Comparison of ENCODE assay signal across 11 cellular contexts in the genomic region with DNA sequence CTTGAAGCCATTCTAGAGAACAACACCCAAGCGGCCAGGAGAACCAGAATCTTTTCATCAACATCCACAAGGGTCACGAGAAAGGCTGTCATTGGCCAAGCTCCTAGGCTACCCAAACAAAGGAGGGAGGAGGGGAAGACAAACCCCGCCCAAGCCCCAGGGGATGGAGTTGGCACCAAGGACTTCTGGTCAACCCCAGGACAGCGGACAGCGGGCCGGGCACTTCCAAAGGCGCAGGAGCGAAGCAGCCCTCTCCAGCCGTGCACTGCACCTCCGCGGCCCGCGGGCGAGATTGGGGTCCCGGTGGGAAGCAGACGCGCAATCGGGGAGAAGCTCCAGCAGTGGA. TPM values are rescaled to one million over a fixed set of nuclear protein-coding genes. Genes with fewer than 3 reads are reported as not detected.
A peak's percentile ranks its signal among the peaks of the same experiment; 100 is the strongest.
DNase-seq lines count a peak whose midpoint lies in the region; ATAC-seq, FAIRE-seq and TF ChIP-seq lines count a peak whose summit lies in the region.
"Had no signal": no experiment of that assay in that cellular context is flagged by ENCODE, and none has a peak within 500 bp of the region (broad histone marks: within the 10 kb centered on the region; RNA-seq: fewer than 3 reads in every experiment).

A gene (plus strand): TSS at position 192 of the 346 bp plus-strand sequence. CDS start 395 bp downstream, outside the sequence.

- TF ChIP-seq CTCF in mesothelial cell of epicardium (IDR thresholded peaks at IDR 0.05; ENCODE audit: unreplicated experiment) (no peak), transverse colon (IDR thresholded peaks at IDR 0.05) (no peak)

- H3K27me3 Mint-ChIP-seq in activated CD4-positive, alpha-beta T cell treated with anti-CD3 and anti-CD28 coated beads, Interleukin-2, amount 10 ng/mL, durations not matched to agents 24 days and 14 days, result peaks cover 66% of the 10 kb centered on the region
- peaks cover 90% of the 10 kb centered on the region for H3K27me3 Mint-ChIP-seq in mesothelial cell of epicardium (ENCODE audit: low read depth)

- H3K36me3 Mint-ChIP-seq in activated CD4-positive, alpha-beta T cell treated with anti-CD3 and anti-CD28 coated beads, Interleukin-2, amount 10 ng/mL, durations not matched to agents 24 days and 14 days (ENCODE audit: low read depth), result no peaks in the 10 kb centered on the region
- H3K36me3 Mint-ChIP-seq in mesothelial cell of epicardium, result no peaks in the 10 kb centered on the region

- no peaks in the 10 kb centered on the region for H3K9me3 ChIP-seq in effector memory CD4-positive, alpha-beta T cell (ENCODE audit: control insufficient read depth, low read length)
- no peaks in the 10 kb centered on the region for H3K9me3 ChIP-seq in transverse colon

- no peak for TF ChIP-seq EP300 in transverse colon (IDR thresholded peaks at IDR 0.05; ENCODE audit: low read depth)

- no peak for FAIRE-seq in H54 (lab: Jason Lieb, UNC)
- FAIRE-seq in frontal cortex (lab: Jason Lieb, UNC), result no peak

- no peaks in the 10 kb centered on the region for H3K9me3 Mint-ChIP-seq in activated CD4-positive, alpha-beta T cell treated with anti-CD3 and anti-CD28 coated beads, Interleukin-2, amount 10 ng/mL, durations not matched to agents 24 days and 14 days
- no peaks in the 10 kb centered on the region for H3K9me3 Mint-ChIP-seq in mesothelial cell of epicardium

- H3K36me3 ChIP-seq in effector memory CD4-positive, alpha-beta T cell (ENCODE audit: control insufficient read depth, insufficient read depth, low read length), result no peaks in the 10 kb centered on the region
- no peaks in the 10 kb centered on the region for H3K36me3 ChIP-seq in transverse colon

- H3K4me1 Mint-ChIP-seq in activated CD4-positive, alpha-beta T cell treated with anti-CD3 and anti-CD28 coated beads, Interleukin-2, amount 10 ng/mL, durations not matched to agents 24 days and 14 days, result peaks cover 3% of the 10 kb centered on the region
- peaks cover 9% of the 10 kb centered on the region for H3K4me1 Mint-ChIP-seq in mesothelial cell of epicardium

- TF ChIP-seq POLR2A in transverse colon (IDR thresholded peaks at IDR 0.05) (peak; percentile 18), H54 (IDR thresholded peaks at IDR 0.05; ENCODE audit: low read depth, low read length) (no peak)

- peaks cover 11% of the 10 kb centered on the region for H3K4me1 ChIP-seq in effector memory CD4-positive, alpha-beta T cell (ENCODE audit: control insufficient read depth, insufficient read depth, low read length, poor library complexity, severe bottlenecking)
- H3K4me1 ChIP-seq in transverse colon, result peaks cover 4 to 27% (median 15%) of the 10 kb centered on the region in 4 donors

- intact Hi-C loops in activated CD4-positive, alpha-beta T cell treated with anti-CD3 and anti-CD28 coated beads, Interleukin-2, amount 10 ng/mL, durations not matched to agents 24 days and 14 days (cut with micrococcal nuclease), result no loop called here
- intact Hi-C loops in transverse colon (cut with DNase I; ENCODE audit: low total_unique reads), result no loop called here

- 42% methylated on average over 18 of the region's 18 CpGs; no CpG with 5 or more reads in 1 of the 2 donors for WGBS in transverse colon (ENCODE audit: low coverage in 1 of 2), 2 donors

- peak within 1 kb of the TSS; percentile 39 for H3K4me3 ChIP-seq in effector memory CD4-positive, alpha-beta T cell (ENCODE audit: insufficient read depth, low read depth, low read length, poor library complexity, severe bottlenecking)
- peak within 1 kb of the TSS; percentile 19 to 58 (median 51) for H3K4me3 ChIP-seq in transverse colon

- peaks cover 38% of the 10 kb centered on the region for H3K27me3 ChIP-seq in effector memory CD4-positive, alpha-beta T cell (replicated peaks; ENCODE audit: control insufficient read depth, insufficient read depth, low read length, poor library complexity, severe bottlenecking)
- peaks cover 57% of the 10 kb centered on the region for H3K27me3 ChIP-seq in transverse colon

- in situ Hi-C loops in transverse colon (cut with MboI; ENCODE audit: low pct_ligation_motif_present in 1 of 4, low pct_unique_long_range_greater_than_20kb in 1 of 4, low sequenced_read_pairs in 3 of 4), result no loop called here

- ATAC-seq in HG03175 (IDR thresholded peaks at IDR 0.05; ENCODE audit: unreplicated experiment), result no peak

- H3K27ac ChIP-seq in effector memory CD4-positive, alpha-beta T cell (ENCODE audit: insufficient read depth, low read length, poor library complexity, severe bottlenecking), result no peak within 1 kb of the TSS
- H3K27ac ChIP-seq in transverse colon, result peak within 1 kb of the TSS; percentile 27 to 68 (median 45)

- DNase-seq in activated CD4-positive, alpha-beta T cell treated with anti-CD3 and anti-CD28 coated beads, Interleukin-2, amount 10 ng/mL, durations not matched to agents 24 days and 14 days, result no peak
- no peak for DNase-seq in activated CD4-positive, alpha-beta T cell treated with anti-CD3 and anti-CD28 coated beads, Interleukin-2, amount 50 U/mL, for 48 hours
- no peak for DNase-seq in effector memory CD4-positive, alpha-beta T cell
- no peak for DNase-seq in mesothelial cell of epicardium (ENCODE audit: low spot score in 2 of 2, unreplicated experiment in 2 of 2)
- peak; percentile 38 for DNase-seq in transverse colon
- no peak for DNase-seq in H54 (ENCODE audit: insufficient read length, low spot score)
- DNase-seq in frontal cortex (ENCODE audit: low spot score in 2 of 2), result no peak
- DNase-seq: activated gamma-delta T cell treated with Interleukin-2 at 50 U/mL for 16 hours, midbrain had no signal

- no peak within 1 kb of the TSS for H3K27ac Mint-ChIP-seq in activated CD4-positive, alpha-beta T cell treated with anti-CD3 and anti-CD28 coated beads, Interleukin-2, amount 10 ng/mL, durations not matched to agents 24 days and 14 days
- H3K27ac Mint-ChIP-seq in mesothelial cell of epicardium, result no peak within 1 kb of the TSS

- H3K4me3 Mint-ChIP-seq in activated CD4-positive, alpha-beta T cell treated with anti-CD3 and anti-CD28 coated beads, Interleukin-2, amount 10 ng/mL, durations not matched to agents 24 days and 14 days, result peak within 1 kb of the TSS; percentile 55
- H3K4me3 Mint-ChIP-seq in mesothelial cell of epicardium, result peak within 1 kb of the TSS; percentile 60

RNA-seq across cellular contexts. Expression of the gene that starts here (rescaled TPM):
- not detected in 2 replicates for total RNA-seq in activated CD4-positive, alpha-beta T cell treated with anti-CD3 and anti-CD28 coated beads, Interleukin-2, amount 10 ng/mL, durations not matched to agents 24 days and 14 days
- 1.4 to 1.7 TPM (median 1.5 TPM) in 3 replicates for total RNA-seq in mesothelial cell of epicardium
- 1 to 10 TPM in 2 of 4 donors, under 1 TPM in 1, not detected in 1; 0.37 to 4.9 (median 3.7) TPM for total RNA-seq in transverse colon
- under 0.01 TPM for total RNA-seq in frontal cortex
- total RNA-seq: OCI-LY7 had no signal
